Comparison of ENCODE assay signal across 8 cellular contexts in genomic region chr14:82855912-82856381, GRCh38.
DNase-seq lines count a peak whose midpoint lies in the region; ATAC-seq and TF ChIP-seq lines count a peak whose summit lies in the region.

No MANE protein-coding gene starts in this region.

- H3K4me2 ChIP-seq in neural progenitor cell: no peak overlapping the region

- H3K27me3 ChIP-seq in neural progenitor cell: no peaks in the 10 kb centered on the region

- no peaks in the 10 kb centered on the region for H3K9me3 ChIP-seq in neural progenitor cell (ENCODE audit: low read depth)

- peaks cover 9% of the 10 kb centered on the region for H4K20me1 ChIP-seq in neural progenitor cell (ENCODE audit: low read depth)

- H2AFZ ChIP-seq in neural progenitor cell (replicated peaks): no peak overlapping the region

- no peaks in the 10 kb centered on the region for H3K36me3 ChIP-seq in neural progenitor cell

- H3K9ac ChIP-seq in neural progenitor cell: no peak overlapping the region

- H3K36me3 Mint-ChIP-seq in brain (no peaks in the 10 kb centered on the region), neural progenitor cell (no peaks in the 10 kb centered on the region)
- H3K36me3 Mint-ChIP-seq in activated CD4-positive, alpha-beta memory T cell treated with anti-CD3 and anti-CD28 coated beads, Interleukin-2, amount 10 ng/mL, durations not matched to agents 7 days and 5 days (ENCODE audit: low read depth): no peaks in the 10 kb centered on the region

- H3K4me1 ChIP-seq in neural progenitor cell: peaks cover 25% of the 10 kb centered on the region

- H3F3A ChIP-seq in neural progenitor cell (ENCODE audit: low read depth): peaks cover 16% of the 10 kb centered on the region

- CTCF ChIA-PET in activated CD4-positive, alpha-beta memory T cell treated with anti-CD3 and anti-CD28 coated beads, Interleukin-2, amount 10 ng/mL, durations not matched to agents 7 days and 5 days (lab: Charles Lee): no interaction called here

- H3K27ac ChIP-seq in neural progenitor cell: no peak overlapping the region

- in situ Hi-C loops in GM13976 (cut with MboI; ENCODE audit: low sequenced_read_pairs, unreplicated experiment): no loop called here

- peaks cover 37% of the 10 kb centered on the region for H3K4me1 Mint-ChIP-seq in brain
- H3K4me1 Mint-ChIP-seq in neural progenitor cell: peaks cover 32% of the 10 kb centered on the region
- H3K4me1 Mint-ChIP-seq in activated CD4-positive, alpha-beta memory T cell treated with anti-CD3 and anti-CD28 coated beads, Interleukin-2, amount 10 ng/mL, durations not matched to agents 7 days and 5 days: no peaks in the 10 kb centered on the region

- no peak overlapping the region for H3K4me3 Mint-ChIP-seq in brain
- H3K4me3 Mint-ChIP-seq in neural progenitor cell: no peak overlapping the region
- H3K4me3 Mint-ChIP-seq in activated CD4-positive, alpha-beta memory T cell treated with anti-CD3 and anti-CD28 coated beads, Interleukin-2, amount 10 ng/mL, durations not matched to agents 7 days and 5 days: no peak overlapping the region

- H3K9me3 Mint-ChIP-seq in brain: peaks cover 0 to 4% (median 0%) of the 10 kb centered on the region in 5 experiments
- H3K9me3 Mint-ChIP-seq in neural progenitor cell: no peaks in the 10 kb centered on the region
- H3K9me3 Mint-ChIP-seq in activated CD4-positive, alpha-beta memory T cell treated with anti-CD3 and anti-CD28 coated beads, Interleukin-2, amount 10 ng/mL, durations not matched to agents 7 days and 5 days: peaks cover 2% of the 10 kb centered on the region

- no peak overlapping the region for H3K4me3 ChIP-seq in neural progenitor cell

- H3K27me3 Mint-ChIP-seq in brain (peaks cover 4% of the 10 kb centered on the region), neural progenitor cell (ENCODE audit: insufficient read depth, low read depth) (no peaks in the 10 kb centered on the region)
- no peaks in the 10 kb centered on the region for H3K27me3 Mint-ChIP-seq in activated CD4-positive, alpha-beta memory T cell treated with anti-CD3 and anti-CD28 coated beads, Interleukin-2, amount 10 ng/mL, durations not matched to agents 7 days and 5 days

- POLR2A ChIA-PET in activated CD4-positive, alpha-beta memory T cell treated with anti-CD3 and anti-CD28 coated beads, Interleukin-2, amount 10 ng/mL, durations not matched to agents 7 days and 5 days (lab: Charles Lee): interaction anchor here (0.6 kb wide), 1 partner anchor 824 kb away, joined by 3 read pairs; no protein-coding TSS in a partner anchor

- no peaks in the 10 kb centered on the region for H3K79me2 ChIP-seq in neural progenitor cell (ENCODE audit: low read depth)

- no peak for ATAC-seq in GM19324 (IDR thresholded peaks at IDR 0.05; ENCODE audit: low FRiP score, unreplicated experiment)
- ATAC-seq in HG02798 (IDR thresholded peaks at IDR 0.05; ENCODE audit: poor library complexity, unreplicated experiment): no peak

- H3K27ac Mint-ChIP-seq in brain: peak overlapping the region in 2 of 5 experiments; percentile 12 to 21
- H3K27ac Mint-ChIP-seq in neural progenitor cell: no peak overlapping the region
- no peak overlapping the region for H3K27ac Mint-ChIP-seq in activated CD4-positive, alpha-beta memory T cell treated with anti-CD3 and anti-CD28 coated beads, Interleukin-2, amount 10 ng/mL, durations not matched to agents 7 days and 5 days

- TF ChIP-seq CTCF in GM12873 (IDR thresholded peaks at IDR 0.05; ENCODE audit: insufficient read depth, low read depth, low read length, missing control alignments) (peak; percentile 32), brain (conservative IDR thresholded peaks at IDR 0.05) (peak; percentile 61 to 80), neural progenitor cell (IDR thresholded peaks at IDR 0.05) (peak; percentile 66), GM13976 (IDR thresholded peaks at IDR 0.05; ENCODE audit: borderline replicate concordance, control extremely low read depth, extremely low read depth, insufficient read depth, missing control alignments) (no peak)

- DNase-seq in NCI-H1694 (lab: John Stamatoyannopoulos, UW) (peak; percentile 72), neural progenitor cell (ENCODE audit: low spot score) (peak; percentile 21), GM13976 (ENCODE audit: low spot score) (no peak)
- no peak for DNase-seq in activated CD4-positive, alpha-beta memory T cell treated with anti-CD3 and anti-CD28 coated beads, Interleukin-2, amount 10 ng/mL, durations not matched to agents 7 days and 5 days

Comparison
In these comparisons a context has a peak if more than half of its experiments do, and no peak if none do; other contexts are left out.
1. DNase-seq: peak in NCI-H1694 (single experiment) and neural progenitor cell (single experiment); none in GM13976 (single experiment) and activated CD4-positive, alpha-beta memory T cell treated with anti-CD3 and anti-CD28 coated beads, Interleukin-2, amount 10 ng/mL, durations not matched to agents 7 days and 5 days (single experiment).